Comparison of ENCODE assay signal across 1 cellular context in genomic region chr12:14994610-14995009, GRCh38.
TF ChIP-seq lines count a peak whose summit lies in the region.

No MANE protein-coding gene starts in this region.

TF ChIP-seq in endothelial cell of umbilical vein, 7 proteins besides CTCF, POLR2A, EP300 and RAD21:
- TF ChIP-seq FOS (IDR thresholded peaks at IDR 0.05; ENCODE audit: borderline replicate concordance, insufficient read depth, low read length): no peak
TF ChIP-seq in endothelial cell of umbilical vein: peak in this region for 0.
